In genomic region chr12:62967701-62968100, GRCh38 we compare ENCODE assay signal across 25 cellular contexts. TPM values are rescaled to one million over a fixed set of nuclear protein-coding genes. Genes with fewer than 3 reads are reported as not detected.
"Had no signal": no experiment of that assay in that cellular context is flagged by ENCODE, and none has a peak within 500 bp of the region (broad histone marks: within the 10 kb centered on the region; RNA-seq: fewer than 3 reads in every experiment).

No MANE protein-coding gene starts in this region.

- H3K9me2 ChIP-seq: SK-N-SH had no signal

- H3K4me1 ChIP-seq: adrenal gland, Peyer's patch, SJCRH30 had no signal

- H3K9me3 Mint-ChIP-seq: activated naive CD8-positive, alpha-beta T cell treated with anti-CD3 and anti-CD28 coated beads, Interleukin-2, amount 10 ng/mL, durations not matched to agents 7 days and 5 days had no signal

- H3K9me3 ChIP-seq: adrenal gland, Peyer's patch, SJCRH30, SK-N-SH had no signal

- H3K9ac ChIP-seq: SK-N-SH had no signal

- H3K27ac Mint-ChIP-seq: activated CD8-positive, alpha-beta T cell treated with anti-CD3 and anti-CD28 coated beads, Interleukin-2, amount 10 ng/mL, durations not matched to agents 7 days and 5 days; activated naive CD8-positive, alpha-beta T cell treated with anti-CD3 and anti-CD28 coated beads, Interleukin-2, amount 10 ng/mL, durations not matched to agents 7 days and 5 days had no signal

- ATAC-seq: activated CD8-positive, alpha-beta T cell treated with anti-CD3 and anti-CD28 coated beads, Interleukin-2, amount 10 ng/mL, durations not matched to agents 7 days and 5 days had no signal

- H3K4me3 ChIP-seq: adrenal gland, Peyer's patch, SJCRH30 had no signal

- H3K36me3 ChIP-seq: adrenal gland, Peyer's patch, SJCRH30 had no signal

- H3K4me3 Mint-ChIP-seq: activated CD8-positive, alpha-beta T cell treated with anti-CD3 and anti-CD28 coated beads, Interleukin-2, amount 10 ng/mL, durations not matched to agents 7 days and 5 days; activated naive CD8-positive, alpha-beta T cell treated with anti-CD3 and anti-CD28 coated beads, Interleukin-2, amount 10 ng/mL, durations not matched to agents 7 days and 5 days had no signal

- H3K4me1 Mint-ChIP-seq: activated naive CD8-positive, alpha-beta T cell treated with anti-CD3 and anti-CD28 coated beads, Interleukin-2, amount 10 ng/mL, durations not matched to agents 7 days and 5 days had no signal

- H3K27me3 ChIP-seq: adrenal gland, Peyer's patch, SJCRH30 had no signal

- H3K36me3 Mint-ChIP-seq: activated naive CD8-positive, alpha-beta T cell treated with anti-CD3 and anti-CD28 coated beads, Interleukin-2, amount 10 ng/mL, durations not matched to agents 7 days and 5 days had no signal

- H3K4me2 ChIP-seq: SK-N-SH had no signal

- H3K27ac ChIP-seq: adrenal gland, Peyer's patch, RWPE1, SJCRH30 had no signal

- DNase-seq: activated CD4-positive, alpha-beta T cell treated with anti-CD3 and anti-CD28 coated beads for 48 hours; activated CD4-positive, alpha-beta T cell treated with anti-CD3 and anti-CD28 coated beads, Interleukin-2, amount 50 U/mL, for 4 hours; activated CD4-positive, CD25-positive, alpha-beta regulatory T cell treated with anti-CD3 and anti-CD28 coated beads, Interleukin-2, amount 50 U/mL, for 72 hours; activated CD8-positive, alpha-beta memory T cell treated with anti-CD3 and anti-CD28 coated beads, Interleukin-2, amount 50 U/mL, for 48 hours; activated CD8-positive, alpha-beta T cell treated with anti-CD3 and anti-CD28 coated beads, Interleukin-2, amount 10 ng/mL, durations not matched to agents 7 days and 5 days; activated naive CD4-positive, alpha-beta T cell treated with anti-CD3 and anti-CD28 coated beads, Interleukin-2, amount 50 U/mL, for 16 hours; activated naive CD8-positive, alpha-beta T cell treated with anti-CD3 and anti-CD28 coated beads, Interleukin-2, amount 10 ng/mL, durations not matched to agents 7 days and 5 days; activated T-cell treated with anti-CD3 and anti-CD28 coated beads, Interleukin-2, amount 50 U/mL, for 1 hour; adrenal gland; anterior cingulate cortex; cerebellar nuclear complex; Karpas-422; NCI-H1048; NCI-H146; NCI-H187 treated with DMSO at 0.1 percent for 48 hours; NCI-H2081 treated with DMSO at 0.1 percent for 48 hours; NCI-H345; NCI-H526 treated with DMSO at 0.1 percent for 48 hours; NCI-H82; Peyer's patch; Right ventricle myocardium superior; SJCRH30; SK-N-SH; T-helper 1 cell had no signal

- H3K27me3 Mint-ChIP-seq: activated naive CD8-positive, alpha-beta T cell treated with anti-CD3 and anti-CD28 coated beads, Interleukin-2, amount 10 ng/mL, durations not matched to agents 7 days and 5 days had no signal

RNA-seq across cellular contexts. Expression of gene PPM1H, which starts 32.8 kb away (rescaled TPM):
- total RNA-seq: activated CD8-positive, alpha-beta T cell treated with anti-CD3 and anti-CD28 coated beads, Interleukin-2, amount 10 ng/mL, durations not matched to agents 7 days and 5 days had no signal
